Comparison of ENCODE assay signal across 8 cellular contexts in genomic region chr1:207910678-207911354, GRCh38. TPM values are rescaled to one million over a fixed set of nuclear protein-coding genes. Genes with fewer than 3 reads are reported as not detected.
DNase-seq lines count a peak whose midpoint lies in the region; ATAC-seq and TF ChIP-seq lines count a peak whose summit lies in the region.

Gene CD34, minus strand, starts transcription at chr1:207911125. Its CDS starts 45 bp downstream, at chr1:207911080.

- in situ Hi-C loops in GM23248 (cut with MboI), result no loop called here

- peaks cover 19% of the 10 kb centered on the region; the same call in 1 of the 2 replicates for H3K27me3 ChIP-seq in GM23248 (replicated peaks; ENCODE audit: insufficient read depth)

- no peak within 1 kb of the TSS for H3K27ac Mint-ChIP-seq in WTC11

- no peaks in the 10 kb centered on the region for H3K9me3 ChIP-seq in GM23248 (ENCODE audit: low read depth)

- peaks cover 3% of the 10 kb centered on the region; the same call in 1 of the 2 replicates for H3K9me2 ChIP-seq in GM23248 (ENCODE audit: insufficient read depth)

- CTCF ChIA-PET in WTC11 (lab: Charles Lee), result interaction anchor here (0.6 to 1.2 kb wide), 10 partner anchors 25 to 871 kb away, joined by 3 to 12 read pairs (median 3); partner anchors contain the start of gene CR2

- peak within 1 kb of the TSS; percentile 80 for H2AFZ ChIP-seq in GM23248

- ATAC-seq in WTC11, result peak; percentile 85
- ATAC-seq in omental fat pad (ENCODE audit: low FRiP score), result peak; percentile 80
- ATAC-seq in GM18498 (IDR thresholded peaks at IDR 0.05; ENCODE audit: unreplicated experiment), result no peak
- no peak for ATAC-seq in HG03378 (IDR thresholded peaks at IDR 0.05; ENCODE audit: unreplicated experiment)

- no peaks in the 10 kb centered on the region for H3K4me1 ChIP-seq in GM23248 (ENCODE audit: insufficient read depth)

- no peaks in the 10 kb centered on the region for H3K79me2 ChIP-seq in GM23248 (ENCODE audit: insufficient read depth)

- H3K27me3 Mint-ChIP-seq in WTC11 (ENCODE audit: low read depth), result peaks cover 52% of the 10 kb centered on the region

- H3K4me3 ChIP-seq in GM23248, result peak within 1 kb of the TSS; percentile 67
- H3K4me3 ChIP-seq in fibroblast of the aortic adventitia (ENCODE audit: low read depth, low read length), result peak within 1 kb of the TSS; percentile 59

- POLR2A ChIA-PET in WTC11 (lab: Charles Lee), result interaction anchor here (0.6 kb wide), 1 partner anchor 258 kb away, joined by 3 read pairs; no protein-coding TSS in a partner anchor

- H3K36me3 ChIP-seq in GM23248 (ENCODE audit: low read depth), result no peaks in the 10 kb centered on the region

- no peak within 1 kb of the TSS for H3K27ac ChIP-seq in GM23248

- DNase-seq in GM23248 (peak; percentile 66), WTC11 (ENCODE audit: low spot score) (peak; percentile 55), fibroblast of the aortic adventitia (ENCODE audit: low read depth) (peak; percentile 31), omental fat pad (ENCODE audit: low spot score) (no peak), NCI-H2029 (lab: John Stamatoyannopoulos, UW) (no peak), cerebellar cortex (ENCODE audit: low spot score) (no peak)

- H3K4me3 Mint-ChIP-seq in WTC11, result peak within 1 kb of the TSS; percentile 59

- TF ChIP-seq CTCF in WTC11 (IDR thresholded peaks at IDR 0.05) (no peak), fibroblast of the aortic adventitia (IDR thresholded peaks at IDR 0.05; ENCODE audit: insufficient read depth, low read length) (no peak), omental fat pad (IDR thresholded peaks at IDR 0.05) (no peak)

- H3K36me3 Mint-ChIP-seq in WTC11, result no peaks in the 10 kb centered on the region

- H3K4me2 ChIP-seq in GM23248 (ENCODE audit: unreplicated experiment), result peak within 1 kb of the TSS; percentile 77

- peaks cover 11% of the 10 kb centered on the region for H3K4me1 Mint-ChIP-seq in WTC11

- 2% methylated on average over 49 to 54 of the region's 54 CpGs for WGBS in GM23248 (ENCODE audit: low coverage in 1 of 2, low lambda C conversion rate in 2 of 2, missing lambda C conversion rate in 2 of 2), 2 experiments

- H4K20me1 ChIP-seq in GM23248 (ENCODE audit: insufficient read depth), result no peaks in the 10 kb centered on the region

- H3K9ac ChIP-seq in GM23248, result no peak within 1 kb of the TSS

- H3F3A ChIP-seq in GM23248 (ENCODE audit: insufficient read depth), result no peaks in the 10 kb centered on the region

- no peaks in the 10 kb centered on the region for H3K9me3 Mint-ChIP-seq in WTC11

TF ChIP-seq in WTC11, 78 proteins besides CTCF, POLR2A, EP300 and RAD21 (continues in another document):
- 0 out of 2 replicates have a peak, but pooled peaks have one; percentile 6 for TF ChIP-seq ZNF317 (CRISPR knock-in tag; IDR thresholded peaks at IDR 0.05; ENCODE audit: borderline replicate concordance, low read depth)
- TF ChIP-seq NFATC4 (CRISPR knock-in tag; IDR thresholded peaks at IDR 0.05), result no peak
- peak; percentile 58 for TF ChIP-seq MAX (CRISPR knock-in tag; IDR thresholded peaks at IDR 0.05)
- TF ChIP-seq JUN (CRISPR knock-in tag; IDR thresholded peaks at IDR 0.05), result no peak
- no peak for TF ChIP-seq PREB (CRISPR knock-in tag; IDR thresholded peaks at IDR 0.05; ENCODE audit: borderline replicate concordance)
- no peak for TF ChIP-seq TCF7 (CRISPR knock-in tag; IDR thresholded peaks at IDR 0.05; ENCODE audit: low read depth)
- no peak for TF ChIP-seq SMAD4 (CRISPR knock-in tag; IDR thresholded peaks at IDR 0.05)
- TF ChIP-seq SOX15 (CRISPR knock-in tag; IDR thresholded peaks at IDR 0.05), result no peak
- TF ChIP-seq HMGA2 (CRISPR knock-in tag; IDR thresholded peaks at IDR 0.05), result no peak
- no peak for TF ChIP-seq ZNF263 (CRISPR knock-in tag; IDR thresholded peaks at IDR 0.05; ENCODE audit: low read depth)
- no peak for TF ChIP-seq CDX4 (CRISPR knock-in tag; IDR thresholded peaks at IDR 0.05; ENCODE audit: borderline replicate concordance)
- no peak for TF ChIP-seq FOXK1 (CRISPR knock-in tag; IDR thresholded peaks at IDR 0.05)
- TF ChIP-seq GRHL2 (CRISPR knock-in tag; IDR thresholded peaks at IDR 0.05; ENCODE audit: insufficient replicate concordance, severe bottlenecking), result no peak
- no peak for TF ChIP-seq USF1 (CRISPR knock-in tag; IDR thresholded peaks at IDR 0.05)
- 0 out of 2 replicates have a peak, but pooled peaks have one; percentile 17 for TF ChIP-seq FOXP4 (CRISPR knock-in tag; IDR thresholded peaks at IDR 0.05)
- TF ChIP-seq PRRX2 (CRISPR knock-in tag; IDR thresholded peaks at IDR 0.05), result no peak
- TF ChIP-seq FOXP1 (CRISPR knock-in tag; IDR thresholded peaks at IDR 0.05; ENCODE audit: borderline replicate concordance), result no peak
- no peak for TF ChIP-seq ZMAT4 (CRISPR knock-in tag; IDR thresholded peaks at IDR 0.05)
- no peak for TF ChIP-seq NR2C2 (CRISPR knock-in tag; IDR thresholded peaks at IDR 0.05)

RNA-seq across cellular contexts. Expression of gene CD34, which starts in this region (rescaled TPM):
- total RNA-seq in GM23248 (2014; rRNA removed; shearing (Covaris generic)), result not detected in 2 replicates
- 0.24 and 0.34 TPM in 2 replicates for polyA plus RNA-seq in GM23248 (2016; fragmentation: Nextera tagmentation; extraction: Ambion mirVana)
- total RNA-seq in WTC11 (2021), result 0.18 to 0.35 TPM (median 0.27 TPM) in 3 replicates
- 0.27 and 4.8 TPM in 2 replicates for total RNA-seq in fibroblast of the aortic adventitia (ENCODE audit: low replicate concordance)
- total RNA-seq in omental fat pad, result 100 to 1,000 TPM in 1 of 4 donors, 10 to 100 TPM in 3; 52.6 to 123 (median 76.9) TPM

Comparison
In these comparisons a context has a peak if more than half of its experiments do, and no peak if none do; other contexts are left out.
1. Peak in DNase-seq, H3K4me3 ChIP-seq and H3K4me2 ChIP-seq in GM23248; RNA of the gene not detected or under 1 TPM.
2. Peak in DNase-seq and ATAC-seq in WTC11; RNA of the gene not detected or under 1 TPM.